ENCODE assay signal across 8 cellular contexts in the genomic region with DNA sequence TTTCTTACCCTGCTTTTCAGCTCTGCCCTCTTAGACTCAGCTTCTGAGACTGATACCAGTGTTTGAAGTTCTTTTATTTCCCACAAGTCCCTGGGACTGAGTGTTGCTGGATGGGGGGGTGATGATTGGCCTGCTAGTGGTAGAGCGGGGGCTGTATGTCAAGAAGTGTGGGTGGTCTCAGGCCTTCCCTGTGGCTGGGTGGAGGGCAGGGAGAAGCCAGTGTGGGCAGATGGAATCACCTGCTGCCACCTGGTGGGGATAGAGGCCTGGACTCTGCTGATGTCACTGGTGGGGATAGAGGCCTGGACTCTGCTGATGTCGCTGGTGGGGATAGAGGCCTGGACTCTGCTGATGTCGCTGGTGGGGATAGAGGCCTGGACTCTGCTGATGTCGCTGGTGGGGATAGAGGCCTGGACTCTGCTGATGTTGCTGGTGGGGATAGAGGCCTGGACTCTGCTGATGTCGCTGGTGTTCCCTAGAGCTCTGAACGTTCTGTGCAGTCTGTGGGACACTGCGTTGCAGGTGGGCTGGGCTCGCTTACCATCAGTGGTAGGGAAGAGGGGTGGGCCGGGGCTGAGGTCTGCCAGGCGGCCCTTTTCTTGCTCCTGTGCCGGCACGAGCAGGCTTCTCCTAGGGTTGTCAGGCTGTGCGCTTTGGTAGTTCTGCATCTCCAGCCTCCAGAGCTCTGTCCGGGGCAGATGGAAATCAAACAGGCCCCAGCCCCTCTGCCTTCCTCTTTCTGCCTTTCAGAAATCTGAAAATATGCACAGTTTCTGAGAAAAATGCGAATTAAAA.
DNase-seq lines count a peak whose midpoint lies in the region; ATAC-seq lines count a peak whose summit lies in the region.

No MANE protein-coding gene starts in this region.

- ATAC-seq in CD4-positive, CD25-positive, alpha-beta regulatory T cell (ENCODE audit: low read depth in 2 of 2): peak in 1 of 2 donors; percentile 63
- peak; percentile 73 for ATAC-seq in activated naive CD8-positive, alpha-beta T cell treated with anti-CD3 and anti-CD28 coated beads, Interleukin-2, amount 50 U/mL, for 24 hours
- ATAC-seq in GM18517 (IDR thresholded peaks at IDR 0.05; ENCODE audit: unreplicated experiment) (no peak), GM21447 (IDR thresholded peaks at IDR 0.05; ENCODE audit: unreplicated experiment) (no peak)

- H3K27me3 ChIP-seq in CD4-positive, CD25-positive, alpha-beta regulatory T cell (ENCODE audit: control insufficient read depth, insufficient read depth, low read length): no peaks in the 10 kb centered on the region

- H3K27me3 Mint-ChIP-seq in CD4-positive, CD25-positive, alpha-beta regulatory T cell: no peaks in the 10 kb centered on the region
- H3K27me3 Mint-ChIP-seq in activated naive CD8-positive, alpha-beta T cell treated with anti-CD3 and anti-CD28 coated beads, Interleukin-2, amount 50 U/mL, for 24 hours: no peaks in the 10 kb centered on the region

- no peak overlapping the region for H3K4me3 Mint-ChIP-seq in CD4-positive, CD25-positive, alpha-beta regulatory T cell
- H3K4me3 Mint-ChIP-seq in activated naive CD8-positive, alpha-beta T cell treated with anti-CD3 and anti-CD28 coated beads, Interleukin-2, amount 50 U/mL, for 24 hours: no peak overlapping the region

- no peaks in the 10 kb centered on the region for H3K9me3 ChIP-seq in CD4-positive, CD25-positive, alpha-beta regulatory T cell (ENCODE audit: control insufficient read depth in 2 of 2, low read length in 2 of 2)

- no peaks in the 10 kb centered on the region for H3K4me1 ChIP-seq in CD4-positive, CD25-positive, alpha-beta regulatory T cell (ENCODE audit: control insufficient read depth, insufficient read depth, low read length, poor library complexity, severe bottlenecking)

- no peak overlapping the region for H3K27ac ChIP-seq in CD4-positive, CD25-positive, alpha-beta regulatory T cell (ENCODE audit: insufficient read depth, low read length, poor library complexity, severe bottlenecking)

- H3K36me3 ChIP-seq in CD4-positive, CD25-positive, alpha-beta regulatory T cell (ENCODE audit: control insufficient read depth, insufficient read depth, low read length): peaks cover 19% of the 10 kb centered on the region

- peaks cover 7% of the 10 kb centered on the region for H3K36me3 Mint-ChIP-seq in CD4-positive, CD25-positive, alpha-beta regulatory T cell
- peaks cover 10% of the 10 kb centered on the region for H3K36me3 Mint-ChIP-seq in activated naive CD8-positive, alpha-beta T cell treated with anti-CD3 and anti-CD28 coated beads, Interleukin-2, amount 50 U/mL, for 24 hours (ENCODE audit: low read depth)

- H3K27ac Mint-ChIP-seq in CD4-positive, CD25-positive, alpha-beta regulatory T cell: peak overlapping the region in 2 of 3 donors; percentile 71 to 86
- no peak overlapping the region for H3K27ac Mint-ChIP-seq in activated naive CD8-positive, alpha-beta T cell treated with anti-CD3 and anti-CD28 coated beads, Interleukin-2, amount 50 U/mL, for 24 hours

- DNase-seq in CD4-positive, CD25-positive, alpha-beta regulatory T cell: peak; percentile 10 to 41 (median 23)
- DNase-seq in GM19238 (ENCODE audit: insufficient read length, low spot score) (peak; percentile 40), NCI-H82 treated with DMSO at 0.1 percent for 48 hours (lab: John Stamatoyannopoulos, UW; ENCODE audit: unreplicated experiment) (peak; percentile 5), iPS-NIHi7 (ENCODE audit: extremely low spot score) (peak; percentile 60)
- DNase-seq in activated naive CD8-positive, alpha-beta T cell treated with anti-CD3 and anti-CD28 coated beads, Interleukin-2, amount 50 U/mL, for 24 hours: peak; percentile 48
- DNase-seq in stimulated activated CD8-positive, alpha-beta memory T cell treated with anti-CD3 and anti-CD28 coated beads, Interleukin-15, amount 100 ng/mL, for 1 hour (ENCODE audit: low read depth): peak; percentile 15

- peaks cover 4 to 49% (median 30%) of the 10 kb centered on the region in 4 donors for H3K4me1 Mint-ChIP-seq in CD4-positive, CD25-positive, alpha-beta regulatory T cell
- peaks cover 31% of the 10 kb centered on the region for H3K4me1 Mint-ChIP-seq in activated naive CD8-positive, alpha-beta T cell treated with anti-CD3 and anti-CD28 coated beads, Interleukin-2, amount 50 U/mL, for 24 hours

- H3K4me3 ChIP-seq in CD4-positive, CD25-positive, alpha-beta regulatory T cell (ENCODE audit: low read depth, low read length): no peak overlapping the region

- H3K9me3 Mint-ChIP-seq in CD4-positive, CD25-positive, alpha-beta regulatory T cell: no peaks in the 10 kb centered on the region
- H3K9me3 Mint-ChIP-seq in activated naive CD8-positive, alpha-beta T cell treated with anti-CD3 and anti-CD28 coated beads, Interleukin-2, amount 50 U/mL, for 24 hours: no peaks in the 10 kb centered on the region

Comparison
In these comparisons a context has a peak if more than half of its experiments do, and no peak if none do; other contexts are left out.
1. DNase-seq: peak in every context shown above with its lines; median percentile 60 in iPS-NIHi7; 48 in activated naive CD8-positive, alpha-beta T cell treated with anti-CD3 and anti-CD28 coated beads, Interleukin-2, amount 50 U/mL, for 24 hours; 40 in GM19238; 23 in CD4-positive, CD25-positive, alpha-beta regulatory T cell; 15 in stimulated activated CD8-positive, alpha-beta memory T cell treated with anti-CD3 and anti-CD28 coated beads, Interleukin-15, amount 100 ng/mL, for 1 hour; 5 in NCI-H82 treated with DMSO at 0.1 percent for 48 hours.